In genomic region chr6:2876210-2877056, GRCh38 we compare ENCODE assay signal across 8 cellular contexts. TPM values are rescaled to one million over a fixed set of nuclear protein-coding genes. Genes with fewer than 3 reads are reported as not detected.
DNase-seq lines count a peak whose midpoint lies in the region; ATAC-seq and TF ChIP-seq lines count a peak whose summit lies in the region.

No MANE protein-coding gene starts in this region.

- H3K36me3 ChIP-seq in CD4-positive, CD25-positive, alpha-beta regulatory T cell (ENCODE audit: control insufficient read depth, insufficient read depth, low read length), result no peaks in the 10 kb centered on the region
- H3K36me3 ChIP-seq in H7 (replicated peaks; ENCODE audit: control insufficient read depth, insufficient read depth, low read length) (no peaks in the 10 kb centered on the region), transverse colon (no peaks in the 10 kb centered on the region)

- ATAC-seq in CD4-positive, CD25-positive, alpha-beta regulatory T cell (ENCODE audit: low read depth in 2 of 2), result peak; percentile 15 to 22
- ATAC-seq in GM21367 (IDR thresholded peaks at IDR 0.05; ENCODE audit: unreplicated experiment), result no peak

- no peak for TF ChIP-seq EP300 in transverse colon (IDR thresholded peaks at IDR 0.05; ENCODE audit: low read depth)

- H3K4me1 Mint-ChIP-seq in CD4-positive, CD25-positive, alpha-beta regulatory T cell, result peaks cover 31 to 79% (median 49%) of the 10 kb centered on the region in 4 donors
- H3K4me1 Mint-ChIP-seq in mesothelial cell of epicardium, result peaks cover 32% of the 10 kb centered on the region

- H3K27ac ChIP-seq in CD4-positive, CD25-positive, alpha-beta regulatory T cell (ENCODE audit: insufficient read depth, low read length, poor library complexity, severe bottlenecking), result peak overlapping the region; percentile 80
- H3K27ac ChIP-seq in epithelial cell of prostate, result peak overlapping the region; percentile 90
- H3K27ac ChIP-seq in transverse colon, result peak overlapping the region; percentile 79 to 86 (median 81)

- no peaks in the 10 kb centered on the region for H3K9me3 ChIP-seq in CD4-positive, CD25-positive, alpha-beta regulatory T cell (ENCODE audit: control insufficient read depth in 2 of 2, low read length in 2 of 2)
- H3K9me3 ChIP-seq in transverse colon, result no peaks in the 10 kb centered on the region

- TF ChIP-seq POLR2A in transverse colon (IDR thresholded peaks at IDR 0.05), result peak; percentile 31

- H3K27ac Mint-ChIP-seq in CD4-positive, CD25-positive, alpha-beta regulatory T cell, result peak overlapping the region; percentile 91 to 97 (median 94)
- peak overlapping the region; percentile 90 for H3K27ac Mint-ChIP-seq in mesothelial cell of epicardium

- in situ Hi-C loops in transverse colon (cut with MboI; ENCODE audit: low pct_ligation_motif_present in 1 of 4, low pct_unique_long_range_greater_than_20kb in 1 of 4, low sequenced_read_pairs in 3 of 4), result no loop called here

- H3K9me3 Mint-ChIP-seq in CD4-positive, CD25-positive, alpha-beta regulatory T cell, result peaks cover 0 to 2% (median 0%) of the 10 kb centered on the region in 7 donors
- peaks cover 23% of the 10 kb centered on the region for H3K9me3 Mint-ChIP-seq in mesothelial cell of epicardium

- peaks cover 71% of the 10 kb centered on the region for H3K4me1 ChIP-seq in CD4-positive, CD25-positive, alpha-beta regulatory T cell (ENCODE audit: control insufficient read depth, insufficient read depth, low read length, poor library complexity, severe bottlenecking)
- H3K4me1 ChIP-seq in transverse colon, result peaks cover 10 to 31% (median 28%) of the 10 kb centered on the region in 4 donors

- 25% methylated on average over 20 of the region's 25 CpGs; no CpG with 5 or more reads in 1 of the 2 donors for WGBS in transverse colon (ENCODE audit: low coverage in 1 of 2), 2 donors

- peak in 1 of 3 donors; percentile 50 for DNase-seq in CD4-positive, CD25-positive, alpha-beta regulatory T cell
- DNase-seq in H7, result peak; percentile 74
- peak; percentile 89 for DNase-seq in SW480 (ENCODE audit: low spot score)
- peak; percentile 68 for DNase-seq in epithelial cell of prostate (ENCODE audit: low read depth, low spot score)
- DNase-seq in mesothelial cell of epicardium (ENCODE audit: low spot score in 2 of 2, unreplicated experiment in 2 of 2), result no peak
- DNase-seq in transverse colon, result peak; percentile 70
- no peak for DNase-seq in NCI-H2107 (lab: John Stamatoyannopoulos, UW)

- intact Hi-C loops in transverse colon (cut with DNase I; ENCODE audit: low total_unique reads), result no loop called here

- H3K4me3 Mint-ChIP-seq in CD4-positive, CD25-positive, alpha-beta regulatory T cell, result peak overlapping the region; percentile 78 to 96 (median 86)
- H3K4me3 Mint-ChIP-seq in mesothelial cell of epicardium, result peak overlapping the region; percentile 84

- TF ChIP-seq CTCF in mesothelial cell of epicardium (IDR thresholded peaks at IDR 0.05; ENCODE audit: unreplicated experiment), result no peak
- TF ChIP-seq CTCF in transverse colon (IDR thresholded peaks at IDR 0.05), result no peak

- H3K27me3 Mint-ChIP-seq in CD4-positive, CD25-positive, alpha-beta regulatory T cell, result no peaks in the 10 kb centered on the region
- H3K27me3 Mint-ChIP-seq in mesothelial cell of epicardium (ENCODE audit: low read depth), result no peaks in the 10 kb centered on the region

- no peaks in the 10 kb centered on the region for H3K27me3 ChIP-seq in CD4-positive, CD25-positive, alpha-beta regulatory T cell (ENCODE audit: control insufficient read depth, insufficient read depth, low read length)
- H3K27me3 ChIP-seq in H7 (ENCODE audit: control insufficient read depth, insufficient read depth, low read length), result no peaks in the 10 kb centered on the region; the same call in 1 of the 2 replicates
- no peaks in the 10 kb centered on the region for H3K27me3 ChIP-seq in transverse colon

- H3K4me3 ChIP-seq in CD4-positive, CD25-positive, alpha-beta regulatory T cell (ENCODE audit: low read depth, low read length), result peak overlapping the region; percentile 58
- H3K4me3 ChIP-seq in H7 (ENCODE audit: insufficient read depth, low read depth, low read length), result peak overlapping the region; percentile 67
- H3K4me3 ChIP-seq in transverse colon, result peak overlapping the region; percentile 8 to 56 (median 48)

- H3K36me3 Mint-ChIP-seq in CD4-positive, CD25-positive, alpha-beta regulatory T cell, result peaks cover 3% of the 10 kb centered on the region
- peaks cover 3% of the 10 kb centered on the region for H3K36me3 Mint-ChIP-seq in mesothelial cell of epicardium

RNA-seq across cellular contexts. Expression of gene SERPINB9, which starts 26.7 kb away (rescaled TPM):
- total RNA-seq in CD4-positive, CD25-positive, alpha-beta regulatory T cell, result 48.1 TPM
- 10 to 100 TPM; 29.1 to 46.2 (median 37.1) TPM for polyA plus RNA-seq in CD4-positive, CD25-positive, alpha-beta regulatory T cell
- total RNA-seq in H7 (2014; rRNA removed; shearing (Covaris generic)), result 46.4 and 57.1 TPM in 2 replicates
- total RNA-seq in mesothelial cell of epicardium, result 28.2 to 30.9 TPM (median 30.6 TPM) in 3 replicates
- total RNA-seq in transverse colon, result 1 to 10 TPM; 1.4 to 8.7 (median 6.1) TPM

RNA-seq across cellular contexts. Expression of gene SERPINB1, which starts 34.8 kb away (rescaled TPM):
- total RNA-seq in CD4-positive, CD25-positive, alpha-beta regulatory T cell, result 38.1 TPM
- 100 to 1,000 TPM; 100 to 116 (median 109) TPM for polyA plus RNA-seq in CD4-positive, CD25-positive, alpha-beta regulatory T cell
- 13.6 and 14.1 TPM in 2 replicates for total RNA-seq in H7 (2014; rRNA removed; shearing (Covaris generic))
- total RNA-seq in mesothelial cell of epicardium (18.5 to 20.3 TPM (median 19.5 TPM) in 3 replicates), transverse colon (100 to 1,000 TPM in 2 of 4 donors, 10 to 100 TPM in 2; 22.3 to 140 (median 88.4) TPM)

Comparison
In these comparisons a context has a peak if more than half of its experiments do, and no peak if none do; other contexts are left out.
1. DNase-seq: peak in H7 (single experiment), SW480 (single experiment), epithelial cell of prostate (single experiment) and transverse colon (single experiment); none in mesothelial cell of epicardium (0 of 2) and NCI-H2107 (single experiment).
2. Peak in every context shown above with its lines, with median percentiles within 50 percentile points of each other: H3K27ac ChIP-seq and H3K4me3 ChIP-seq.